22 cellular contexts compared by ENCODE assay signal in genomic region chr3:24951186-24951585, GRCh38.
"Had no signal": no experiment of that assay in that cellular context is flagged by ENCODE, and none has a peak within 500 bp of the region (broad histone marks: within the 10 kb centered on the region; RNA-seq: fewer than 3 reads in every experiment).

No MANE protein-coding gene starts in this region.

- H3K27me3 Mint-ChIP-seq: activated CD4-positive, alpha-beta memory T cell treated with anti-CD3 and anti-CD28 coated beads for 36 hours; activated CD4-positive, alpha-beta T cell treated with anti-CD3 and anti-CD28 coated beads, Interleukin-2, amount 10 ng/mL, durations not matched to agents 7 days and 5 days had no signal

- H3K9me3 Mint-ChIP-seq: activated CD4-positive, alpha-beta memory T cell treated with anti-CD3 and anti-CD28 coated beads for 36 hours; activated CD4-positive, alpha-beta T cell treated with anti-CD3 and anti-CD28 coated beads, Interleukin-2, amount 10 ng/mL, durations not matched to agents 7 days and 5 days; activated naive CD4-positive, alpha-beta T cell treated with anti-CD3 and anti-CD28 coated beads for 36 hours had no signal

- H3K27ac Mint-ChIP-seq: activated CD4-positive, alpha-beta memory T cell treated with anti-CD3 and anti-CD28 coated beads for 36 hours; activated CD4-positive, alpha-beta T cell treated with anti-CD3 and anti-CD28 coated beads, Interleukin-2, amount 10 ng/mL, durations not matched to agents 7 days and 5 days; activated naive CD4-positive, alpha-beta T cell treated with anti-CD3 and anti-CD28 coated beads for 36 hours; activated naive CD8-positive, alpha-beta T cell; brain had no signal

- FAIRE-seq: astrocyte had no signal

- H3K4me1 Mint-ChIP-seq: activated CD4-positive, alpha-beta T cell treated with anti-CD3 and anti-CD28 coated beads, Interleukin-2, amount 10 ng/mL, durations not matched to agents 7 days and 5 days had no signal

- H3K27me3 ChIP-seq: cardiac muscle cell had no signal

- H3K4me3 ChIP-seq: cardiac muscle cell had no signal

- H3K36me3 Mint-ChIP-seq: activated CD4-positive, alpha-beta memory T cell treated with anti-CD3 and anti-CD28 coated beads for 36 hours; activated naive CD8-positive, alpha-beta T cell; brain had no signal

- DNase-seq: activated CD4-positive, alpha-beta memory T cell treated with anti-CD3 and anti-CD28 coated beads for 36 hours; activated CD4-positive, alpha-beta T cell treated with anti-CD3 and anti-CD28 coated beads, Interleukin-2, amount 10 ng/mL, durations not matched to agents 7 days and 5 days; activated CD4-positive, CD25-positive, alpha-beta regulatory T cell; activated CD8-positive, alpha-beta memory T cell treated with anti-CD3 and anti-CD28 coated beads for 24 hours; activated gamma-delta T cell; activated naive CD4-positive, alpha-beta T cell treated with anti-CD3 and anti-CD28 coated beads for 36 hours; activated T-cell treated with anti-CD3 and anti-CD28 coated beads, Interleukin-2, amount 50 U/mL, for 4 hours; Kasumi-1; KBM-7; NCI-H1105 treated with DMSO at 0.1 percent for 48 hours; NCI-H146; NCI-H187 treated with DMSO at 0.1 percent for 48 hours; NCI-H2081 treated with DMSO at 0.1 percent for 48 hours; NCI-H446; NCI-H524 treated with DMSO at 0.1 percent for 48 hours; NCI-H774; SK-N-SH; T-helper 1 cell had no signal

- H3K36me3 ChIP-seq: cardiac muscle cell had no signal

- H3K4me3 Mint-ChIP-seq: activated CD4-positive, alpha-beta memory T cell treated with anti-CD3 and anti-CD28 coated beads for 36 hours; activated CD4-positive, alpha-beta T cell treated with anti-CD3 and anti-CD28 coated beads, Interleukin-2, amount 10 ng/mL, durations not matched to agents 7 days and 5 days; activated naive CD4-positive, alpha-beta T cell treated with anti-CD3 and anti-CD28 coated beads for 36 hours; activated naive CD8-positive, alpha-beta T cell; activated T-cell treated with anti-CD3 and anti-CD28 coated beads, Interleukin-2, amount 50 U/mL, for 4 hours; brain had no signal
